Comparison of ENCODE assay signal across 1 cellular context in the genomic region with DNA sequence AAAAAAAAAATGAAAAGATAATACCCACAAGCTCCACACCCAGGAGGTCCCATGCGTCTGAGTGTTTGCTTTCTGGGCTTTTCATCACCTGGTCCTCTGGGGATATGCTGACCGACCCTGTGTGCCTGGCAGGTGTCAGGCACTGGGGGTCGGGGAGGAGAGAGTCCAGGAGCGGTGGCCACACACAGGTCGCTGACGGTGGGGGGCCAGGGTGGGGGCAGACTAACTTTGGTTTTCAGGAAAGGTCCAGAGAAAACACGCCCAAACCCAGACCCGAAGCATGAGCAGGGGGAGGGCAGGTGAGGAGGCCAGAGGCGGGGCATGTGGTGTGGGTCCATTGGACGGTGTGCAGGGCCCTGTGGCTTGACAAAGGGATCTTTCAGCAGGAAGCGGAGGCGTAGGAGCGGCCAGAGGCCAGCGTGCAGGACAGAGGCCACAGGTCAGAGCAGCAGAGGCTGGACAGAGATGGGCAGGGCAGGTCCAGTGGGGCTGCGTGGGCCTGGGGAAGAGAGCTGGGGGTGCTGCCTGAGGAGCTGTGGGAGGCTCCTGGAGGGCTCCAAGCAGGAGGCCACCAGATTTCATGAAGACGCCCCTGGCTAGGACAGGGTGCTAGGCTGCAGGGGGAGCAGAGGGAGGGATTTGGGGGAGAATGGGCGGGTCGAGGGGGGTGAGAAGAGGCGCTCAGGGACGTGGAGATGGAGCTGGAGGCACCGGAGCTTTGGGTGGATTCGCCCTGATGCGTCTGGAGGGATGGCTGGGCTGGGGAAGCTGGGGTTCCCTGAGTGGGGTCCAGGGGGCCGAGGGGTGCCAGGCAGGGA.
TF ChIP-seq lines count a peak whose summit lies in the region.

No MANE protein-coding gene starts in this region.

TF ChIP-seq in HepG2, 621 proteins besides CTCF, POLR2A, EP300 and RAD21 (continued from another document and continues in another):
- TF ChIP-seq, protein P1, sequence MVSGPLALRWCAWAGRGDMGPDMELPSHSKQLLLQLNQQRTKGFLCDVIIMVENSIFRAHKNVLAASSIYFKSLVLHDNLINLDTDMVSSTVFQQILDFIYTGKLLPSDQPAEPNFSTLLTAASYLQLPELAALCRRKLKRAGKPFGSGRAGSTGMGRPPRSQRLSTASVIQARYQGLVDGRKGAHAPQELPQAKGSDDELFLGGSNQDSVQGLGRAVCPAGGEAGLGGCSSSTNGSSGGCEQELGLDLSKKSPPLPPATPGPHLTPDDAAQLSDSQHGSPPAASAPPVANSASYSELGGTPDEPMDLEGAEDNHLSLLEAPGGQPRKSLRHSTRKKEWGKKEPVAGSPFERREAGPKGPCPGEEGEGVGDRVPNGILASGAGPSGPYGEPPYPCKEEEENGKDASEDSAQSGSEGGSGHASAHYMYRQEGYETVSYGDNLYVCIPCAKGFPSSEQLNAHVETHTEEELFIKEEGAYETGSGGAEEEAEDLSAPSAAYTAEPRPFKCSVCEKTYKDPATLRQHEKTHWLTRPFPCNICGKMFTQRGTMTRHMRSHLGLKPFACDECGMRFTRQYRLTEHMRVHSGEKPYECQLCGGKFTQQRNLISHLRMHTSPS (CRISPR knock-in tag; IDR thresholded peaks at IDR 0.05; ENCODE audit: low read depth) = no peak
- TF ChIP-seq LCORL (IDR thresholded peaks at IDR 0.05) = no peak
- peak; percentile 98 for TF ChIP-seq LCORL (CRISPR knock-in tag; IDR thresholded peaks at IDR 0.05)
- TF ChIP-seq, protein P2, sequence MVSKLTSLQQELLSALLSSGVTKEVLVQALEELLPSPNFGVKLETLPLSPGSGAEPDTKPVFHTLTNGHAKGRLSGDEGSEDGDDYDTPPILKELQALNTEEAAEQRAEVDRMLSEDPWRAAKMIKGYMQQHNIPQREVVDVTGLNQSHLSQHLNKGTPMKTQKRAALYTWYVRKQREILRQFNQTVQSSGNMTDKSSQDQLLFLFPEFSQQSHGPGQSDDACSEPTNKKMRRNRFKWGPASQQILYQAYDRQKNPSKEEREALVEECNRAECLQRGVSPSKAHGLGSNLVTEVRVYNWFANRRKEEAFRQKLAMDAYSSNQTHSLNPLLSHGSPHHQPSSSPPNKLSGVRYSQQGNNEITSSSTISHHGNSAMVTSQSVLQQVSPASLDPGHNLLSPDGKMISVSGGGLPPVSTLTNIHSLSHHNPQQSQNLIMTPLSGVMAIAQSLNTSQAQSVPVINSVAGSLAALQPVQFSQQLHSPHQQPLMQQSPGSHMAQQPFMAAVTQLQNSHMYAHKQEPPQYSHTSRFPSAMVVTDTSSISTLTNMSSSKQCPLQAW (CRISPR knock-in tag; IDR thresholded peaks at IDR 0.05) = peak; percentile 89
- TF ChIP-seq ZNF883 (CRISPR knock-in tag; IDR thresholded peaks at IDR 0.05; ENCODE audit: not compliant biosample characterization) = peak; percentile 40
- no peak for TF ChIP-seq PCBP2 (optimal IDR thresholded peaks at IDR 0.05; ENCODE audit: low read depth, low read length, poor library complexity, severe bottlenecking)
- peak; percentile 65; the same call in 1 of the 2 replicates for TF ChIP-seq ZNF543 (CRISPR knock-in tag; IDR thresholded peaks at IDR 0.05)
- TF ChIP-seq, protein P3, sequence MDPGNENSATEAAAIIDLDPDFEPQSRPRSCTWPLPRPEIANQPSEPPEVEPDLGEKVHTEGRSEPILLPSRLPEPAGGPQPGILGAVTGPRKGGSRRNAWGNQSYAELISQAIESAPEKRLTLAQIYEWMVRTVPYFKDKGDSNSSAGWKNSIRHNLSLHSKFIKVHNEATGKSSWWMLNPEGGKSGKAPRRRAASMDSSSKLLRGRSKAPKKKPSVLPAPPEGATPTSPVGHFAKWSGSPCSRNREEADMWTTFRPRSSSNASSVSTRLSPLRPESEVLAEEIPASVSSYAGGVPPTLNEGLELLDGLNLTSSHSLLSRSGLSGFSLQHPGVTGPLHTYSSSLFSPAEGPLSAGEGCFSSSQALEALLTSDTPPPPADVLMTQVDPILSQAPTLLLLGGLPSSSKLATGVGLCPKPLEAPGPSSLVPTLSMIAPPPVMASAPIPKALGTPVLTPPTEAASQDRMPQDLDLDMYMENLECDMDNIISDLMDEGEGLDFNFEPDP (CRISPR knock-in tag; conservative IDR thresholded peaks at IDR 0.05) = no peak
- no peak for TF ChIP-seq NPAS2 (CRISPR knock-in tag; IDR thresholded peaks at IDR 0.05; ENCODE audit: borderline replicate concordance)
- TF ChIP-seq ZNF615 (CRISPR knock-in tag; IDR thresholded peaks at IDR 0.05; ENCODE audit: borderline replicate concordance) = no peak
- no peak for TF ChIP-seq SIX1 (CRISPR knock-in tag; IDR thresholded peaks at IDR 0.05; ENCODE audit: borderline replicate concordance)
- TF ChIP-seq SMAD9 (CRISPR knock-in tag; IDR thresholded peaks at IDR 0.05) = no peak
- no peak for TF ChIP-seq PHF5A (CRISPR knock-in tag; IDR thresholded peaks at IDR 0.05; ENCODE audit: low read depth, unreplicated experiment)
- no peak for TF ChIP-seq FOXK1 (CRISPR knock-in tag; IDR thresholded peaks at IDR 0.05; ENCODE audit: borderline replicate concordance, low read depth)
- TF ChIP-seq ZSCAN21 (CRISPR knock-in tag; IDR thresholded peaks at IDR 0.05; ENCODE audit: borderline replicate concordance) = peak; percentile 91
- no peak for TF ChIP-seq SRSF1 (optimal IDR thresholded peaks at IDR 0.05; ENCODE audit: low read depth, low read length)
- TF ChIP-seq GZF1 (CRISPR knock-in tag; IDR thresholded peaks at IDR 0.05) = no peak
- TF ChIP-seq SALL1 (CRISPR knock-in tag; IDR thresholded peaks at IDR 0.05) = peak; percentile 67
- TF ChIP-seq ZNF274 (CRISPR knock-in tag; IDR thresholded peaks at IDR 0.05) = 0 out of 2 replicates have a peak, but pooled peaks have one; percentile 21
- TF ChIP-seq SRY (CRISPR knock-in tag; IDR thresholded peaks at IDR 0.05) = peak; percentile 60
- peak; percentile 62; the same call in 1 of the 2 replicates for TF ChIP-seq ISL2 (CRISPR knock-in tag; IDR thresholded peaks at IDR 0.05)
- TF ChIP-seq TOE1 (CRISPR knock-in tag; IDR thresholded peaks at IDR 0.05) = no peak
- no peak for TF ChIP-seq ONECUT2 (CRISPR knock-in tag; IDR thresholded peaks at IDR 0.05)
- TF ChIP-seq FOXJ3 (CRISPR knock-in tag; IDR thresholded peaks at IDR 0.05; ENCODE audit: borderline replicate concordance) = no peak
- TF ChIP-seq ETV6 (CRISPR knock-in tag; conservative IDR thresholded peaks at IDR 0.05) = no peak
- TF ChIP-seq, protein P4, sequence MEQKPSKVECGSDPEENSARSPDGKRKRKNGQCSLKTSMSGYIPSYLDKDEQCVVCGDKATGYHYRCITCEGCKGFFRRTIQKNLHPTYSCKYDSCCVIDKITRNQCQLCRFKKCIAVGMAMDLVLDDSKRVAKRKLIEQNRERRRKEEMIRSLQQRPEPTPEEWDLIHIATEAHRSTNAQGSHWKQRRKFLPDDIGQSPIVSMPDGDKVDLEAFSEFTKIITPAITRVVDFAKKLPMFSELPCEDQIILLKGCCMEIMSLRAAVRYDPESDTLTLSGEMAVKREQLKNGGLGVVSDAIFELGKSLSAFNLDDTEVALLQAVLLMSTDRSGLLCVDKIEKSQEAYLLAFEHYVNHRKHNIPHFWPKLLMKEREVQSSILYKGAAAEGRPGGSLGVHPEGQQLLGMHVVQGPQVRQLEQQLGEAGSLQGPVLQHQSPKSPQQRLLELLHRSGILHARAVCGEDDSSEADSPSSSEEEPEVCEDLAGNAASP (CRISPR knock-in tag; IDR thresholded peaks at IDR 0.05; ENCODE audit: borderline replicate concordance) = no peak; the same call in 1 of the 2 replicates
- no peak for TF ChIP-seq HNRNPK (IDR thresholded peaks at IDR 0.05; ENCODE audit: low read depth, low read length, poor library complexity, severe bottlenecking)
- no peak for TF ChIP-seq ARNT (IDR thresholded peaks at IDR 0.05)
- TF ChIP-seq PAF1 (CRISPR knock-in tag; IDR thresholded peaks at IDR 0.05) = no peak
- TF ChIP-seq ZNF431 (CRISPR knock-in tag; IDR thresholded peaks at IDR 0.05; ENCODE audit: borderline replicate concordance, low read depth) = peak; percentile 53; the same call in 1 of the 2 replicates
- peak; percentile 47; the same call in 1 of the 2 replicates for TF ChIP-seq ZFP37 (CRISPR knock-in tag; IDR thresholded peaks at IDR 0.05; ENCODE audit: borderline replicate concordance)
- no peak for TF ChIP-seq ZNF354B (CRISPR knock-in tag; IDR thresholded peaks at IDR 0.05)
- no peak for TF ChIP-seq ZFP82 (CRISPR knock-in tag; IDR thresholded peaks at IDR 0.05; ENCODE audit: borderline replicate concordance)
- TF ChIP-seq ATF7-NPFF (CRISPR knock-in tag; IDR thresholded peaks at IDR 0.05; ENCODE audit: low read depth) = no peak; the same call in 1 of the 2 replicates
- no peak for TF ChIP-seq MTA3 (CRISPR knock-in tag; IDR thresholded peaks at IDR 0.05)
- TF ChIP-seq REXO4 (CRISPR knock-in tag; IDR thresholded peaks at IDR 0.05; ENCODE audit: borderline replicate concordance) = no peak
- TF ChIP-seq ZNF747 (CRISPR knock-in tag; IDR thresholded peaks at IDR 0.05; ENCODE audit: borderline replicate concordance) = no peak
- peak; percentile 40; the same call in 1 of the 2 replicates for TF ChIP-seq RXRB (CRISPR knock-in tag; IDR thresholded peaks at IDR 0.05; ENCODE audit: borderline replicate concordance)
- TF ChIP-seq, protein P5, sequence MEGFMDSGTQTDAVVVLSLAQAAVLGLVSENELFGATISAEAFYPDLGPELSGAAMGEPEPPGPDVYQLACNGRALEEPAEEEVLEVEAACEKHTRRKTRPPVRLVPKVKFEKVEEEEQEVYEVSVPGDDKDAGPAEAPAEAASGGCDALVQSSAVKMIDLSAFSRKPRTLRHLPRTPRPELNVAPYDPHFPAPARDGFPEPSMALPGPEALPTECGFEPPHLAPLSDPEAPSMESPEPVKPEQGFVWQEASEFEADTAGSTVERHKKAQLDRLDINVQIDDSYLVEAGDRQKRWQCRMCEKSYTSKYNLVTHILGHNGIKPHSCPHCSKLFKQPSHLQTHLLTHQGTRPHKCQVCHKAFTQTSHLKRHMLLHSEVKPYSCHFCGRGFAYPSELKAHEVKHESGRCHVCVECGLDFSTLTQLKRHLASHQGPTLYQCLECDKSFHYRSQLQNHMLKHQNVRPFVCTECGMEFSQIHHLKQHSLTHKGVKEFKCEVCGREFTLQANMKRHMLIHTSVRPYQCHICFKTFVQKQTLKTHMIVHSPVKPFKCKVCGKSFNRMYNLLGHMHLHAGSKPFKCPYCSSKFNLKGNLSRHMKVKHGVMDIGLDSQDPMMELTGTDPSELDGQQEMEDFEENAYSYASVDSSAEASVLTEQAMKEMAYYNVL (CRISPR knock-in tag; IDR thresholded peaks at IDR 0.05; ENCODE audit: borderline replicate concordance) = peak; percentile 91
- TF ChIP-seq ZNF430 (CRISPR knock-in tag; IDR thresholded peaks at IDR 0.05) = no peak; the same call in 1 of the 2 replicates
- no peak for TF ChIP-seq NFKB2 (CRISPR knock-in tag; IDR thresholded peaks at IDR 0.05; ENCODE audit: borderline replicate concordance)
- TF ChIP-seq GFI1 (CRISPR knock-in tag; IDR thresholded peaks at IDR 0.05; ENCODE audit: borderline replicate concordance) = 0 out of 2 replicates have a peak, but pooled peaks have one; percentile 15
- no peak for TF ChIP-seq JDP2 (CRISPR knock-in tag; IDR thresholded peaks at IDR 0.05; ENCODE audit: borderline replicate concordance)
- TF ChIP-seq ATAD3A (CRISPR knock-in tag; IDR thresholded peaks at IDR 0.05) = no peak
- TF ChIP-seq, protein P6, sequence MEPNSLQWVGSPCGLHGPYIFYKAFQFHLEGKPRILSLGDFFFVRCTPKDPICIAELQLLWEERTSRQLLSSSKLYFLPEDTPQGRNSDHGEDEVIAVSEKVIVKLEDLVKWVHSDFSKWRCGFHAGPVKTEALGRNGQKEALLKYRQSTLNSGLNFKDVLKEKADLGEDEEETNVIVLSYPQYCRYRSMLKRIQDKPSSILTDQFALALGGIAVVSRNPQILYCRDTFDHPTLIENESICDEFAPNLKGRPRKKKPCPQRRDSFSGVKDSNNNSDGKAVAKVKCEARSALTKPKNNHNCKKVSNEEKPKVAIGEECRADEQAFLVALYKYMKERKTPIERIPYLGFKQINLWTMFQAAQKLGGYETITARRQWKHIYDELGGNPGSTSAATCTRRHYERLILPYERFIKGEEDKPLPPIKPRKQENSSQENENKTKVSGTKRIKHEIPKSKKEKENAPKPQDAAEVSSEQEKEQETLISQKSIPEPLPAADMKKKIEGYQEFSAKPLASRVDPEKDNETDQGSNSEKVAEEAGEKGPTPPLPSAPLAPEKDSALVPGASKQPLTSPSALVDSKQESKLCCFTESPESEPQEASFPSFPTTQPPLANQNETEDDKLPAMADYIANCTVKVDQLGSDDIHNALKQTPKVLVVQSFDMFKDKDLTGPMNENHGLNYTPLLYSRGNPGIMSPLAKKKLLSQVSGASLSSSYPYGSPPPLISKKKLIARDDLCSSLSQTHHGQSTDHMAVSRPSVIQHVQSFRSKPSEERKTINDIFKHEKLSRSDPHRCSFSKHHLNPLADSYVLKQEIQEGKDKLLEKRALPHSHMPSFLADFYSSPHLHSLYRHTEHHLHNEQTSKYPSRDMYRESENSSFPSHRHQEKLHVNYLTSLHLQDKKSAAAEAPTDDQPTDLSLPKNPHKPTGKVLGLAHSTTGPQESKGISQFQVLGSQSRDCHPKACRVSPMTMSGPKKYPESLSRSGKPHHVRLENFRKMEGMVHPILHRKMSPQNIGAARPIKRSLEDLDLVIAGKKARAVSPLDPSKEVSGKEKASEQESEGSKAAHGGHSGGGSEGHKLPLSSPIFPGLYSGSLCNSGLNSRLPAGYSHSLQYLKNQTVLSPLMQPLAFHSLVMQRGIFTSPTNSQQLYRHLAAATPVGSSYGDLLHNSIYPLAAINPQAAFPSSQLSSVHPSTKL (CRISPR knock-in tag; IDR thresholded peaks at IDR 0.05) = peak; percentile 48
- peak; percentile 74; the same call in 1 of the 2 replicates for TF ChIP-seq SPEN (CRISPR knock-in tag; IDR thresholded peaks at IDR 0.05; ENCODE audit: low read depth)
- TF ChIP-seq POLR2AphosphoS2 (IDR thresholded peaks at IDR 0.05; ENCODE audit: low read depth, low read length) = no peak
- no peak for TF ChIP-seq GPN1 (CRISPR knock-in tag; IDR thresholded peaks at IDR 0.05; ENCODE audit: borderline replicate concordance)
